In genomic region chr5:101904736-101905135, GRCh38 we compare ENCODE assay signal across 19 cellular contexts.
DNase-seq lines count a peak whose midpoint lies in the region; ATAC-seq, FAIRE-seq and TF ChIP-seq lines count a peak whose summit lies in the region.
"Had no signal": no experiment of that assay in that cellular context is flagged by ENCODE, and none has a peak within 500 bp of the region (broad histone marks: within the 10 kb centered on the region; RNA-seq: fewer than 3 reads in every experiment).

No MANE protein-coding gene starts in this region.

- no peak for FAIRE-seq in H1 (lab: Jason Lieb, UNC)
- no peak for FAIRE-seq in HepG2 (lab: Jason Lieb, UNC)
- FAIRE-seq: G401.6, GM12878, H54 had no signal

- no peak overlapping the region for H3K23ac ChIP-seq in H1 (ENCODE audit: insufficient read length)

- intact Hi-C loops in HepG2 (cut with micrococcal nuclease; ENCODE audit: unreplicated experiment), result no loop called here
- intact Hi-C loops in thyroid gland (cut with DNase I), result no loop called here

- no peak for TF ChIP-seq CTCF in H1 (IDR thresholded peaks at IDR 0.05; ENCODE audit: control extremely low read depth in 1 of 3, insufficient read depth in 1 of 3, low read depth in 1 of 3, low read length in 3 of 3)
- no peak for TF ChIP-seq CTCF in HepG2 (CRISPR knock-in tag; IDR thresholded peaks at IDR 0.05)
- TF ChIP-seq CTCF in retinal pigment epithelial cell (conservative IDR thresholded peaks at IDR 0.05; ENCODE audit: low read depth, low read length), result no peak
- TF ChIP-seq CTCF in foreskin keratinocyte (conservative IDR thresholded peaks at IDR 0.05), result no peak
- no peak for TF ChIP-seq CTCF in thyroid gland (IDR thresholded peaks at IDR 0.05)

- H3K4me2 ChIP-seq in H1 (ENCODE audit: insufficient read depth in 1 of 2, low read depth in 2 of 2, low read length in 2 of 2) (no peak overlapping the region), HepG2 (ENCODE audit: low read depth, low read length) (no peak overlapping the region)

- no peak overlapping the region for H4K5ac ChIP-seq in H1 (ENCODE audit: insufficient read length, low read depth, low read length)

- ATAC-seq in HepG2, result no peak
- ATAC-seq in GM18858 (IDR thresholded peaks at IDR 0.05; ENCODE audit: unreplicated experiment), result no peak
- no peak for ATAC-seq in foreskin keratinocyte
- ATAC-seq: GM12878 had no signal

- H3K9ac ChIP-seq in H1 (replicated peaks in 1 of 4; ENCODE audit: extremely low read depth in 1 of 4, low read depth in 3 of 4, low read length in 3 of 4) (no peak overlapping the region), HepG2 (ENCODE audit: insufficient read depth, low read depth, low read length) (no peak overlapping the region)

- no peak overlapping the region for H4K8ac ChIP-seq in H1 (ENCODE audit: extremely low read depth, insufficient read depth, low read length)

- H3K4me1 ChIP-seq in H1 (replicated peaks in 1 of 4; ENCODE audit: control insufficient read depth in 3 of 4, insufficient read depth in 4 of 4, low read length in 3 of 4) (no peaks in the 10 kb centered on the region), HepG2 (ENCODE audit: insufficient read depth, low read length) (no peaks in the 10 kb centered on the region), foreskin keratinocyte (no peaks in the 10 kb centered on the region), thyroid gland (no peaks in the 10 kb centered on the region)

- no peak overlapping the region for H3K18ac ChIP-seq in H1 (ENCODE audit: extremely low read depth, low read length)

- no peaks in the 10 kb centered on the region for H3K23me2 ChIP-seq in H1 (ENCODE audit: low read depth, low read length)

- H4K20me1 ChIP-seq in H1 (replicated peaks in 1 of 2; ENCODE audit: control insufficient read depth in 1 of 2, insufficient read depth in 2 of 2, low read length in 2 of 2) (no peaks in the 10 kb centered on the region), HepG2 (ENCODE audit: insufficient read depth, low read length) (no peaks in the 10 kb centered on the region)

- no peak overlapping the region for H3K14ac ChIP-seq in H1 (ENCODE audit: insufficient read length)

- no peak overlapping the region for H2AK5ac ChIP-seq in H1 (ENCODE audit: low read depth, low read length)

- H3K56ac ChIP-seq in H1 (replicated peaks; ENCODE audit: insufficient read length, low read depth, low read length), result no peak overlapping the region

- no peak for TF ChIP-seq RAD21 in H1 (IDR thresholded peaks at IDR 0.05 in 1 of 2, conservative IDR thresholded peaks at IDR 0.05 in 1 of 2; ENCODE audit: low read depth in 2 of 2, low read length in 2 of 2)
- no peak for TF ChIP-seq RAD21 in HepG2 (CRISPR knock-in tag; IDR thresholded peaks at IDR 0.05)

- H3K79me1 ChIP-seq in H1 (ENCODE audit: low read depth, low read length), result no peaks in the 10 kb centered on the region

- no peak overlapping the region for H2BK20ac ChIP-seq in H1 (ENCODE audit: low read length)

- H2BK120ac ChIP-seq in H1 (replicated peaks; ENCODE audit: low read depth, low read length), result no peak overlapping the region

- no peaks in the 10 kb centered on the region for H3K9me3 ChIP-seq in H1 (ENCODE audit: insufficient read depth in 2 of 2, low read depth in 1 of 2, low read length in 1 of 2)
- H3K9me3 ChIP-seq in HepG2 (ENCODE audit: low read length), result no peaks in the 10 kb centered on the region
- H3K9me3 ChIP-seq in thyroid gland, result no peaks in the 10 kb centered on the region

- H3K36me3 ChIP-seq in H1 (ENCODE audit: control insufficient read depth in 2 of 4, insufficient read depth in 4 of 4, low read length in 3 of 4), result no peaks in the 10 kb centered on the region
- no peaks in the 10 kb centered on the region for H3K36me3 ChIP-seq in HepG2 (replicated peaks in 1 of 2; ENCODE audit: control insufficient read depth in 1 of 2, insufficient read depth in 2 of 2, low read length in 2 of 2)
- no peaks in the 10 kb centered on the region for H3K36me3 ChIP-seq in thyroid gland

- POLR2A ChIA-PET in H1 (lab: Charles Lee; ENCODE audit: partially characterized antibody) (no interaction called here), HepG2 (lab: Yijun Ruan, JAX) (no interaction called here)

- H2BK12ac ChIP-seq in H1 (ENCODE audit: low read depth, low read length), result no peak overlapping the region

- DNase-seq in OCI-M1 (lab: John Stamatoyannopoulos, UW), result peak; percentile 7
- no peak for DNase-seq in H1 (ENCODE audit: low read depth in 1 of 2, low spot score in 2 of 2)
- no peak for DNase-seq in HepG2 (ENCODE audit: low spot score)
- peak; percentile 3 for DNase-seq in retinal pigment epithelial cell (ENCODE audit: low read depth)
- no peak for DNase-seq in foreskin keratinocyte
- no peak for DNase-seq in stimulated activated CD4-positive, alpha-beta T cell treated with anti-CD3 and anti-CD28 coated beads, Interleukin-4, amount 100 ng/mL, for 4 hours
- DNase-seq in thyroid gland, result no peak
- DNase-seq: ACHN, DMS 273 treated with DMSO at 0.1 percent for 48 hours, KBM-7, MV-4-11, NCI-H1930, NCI-H345, NCI-H526, T-helper 1 cell had no signal

- H2AFZ ChIP-seq in H1 (ENCODE audit: low read length) (peak overlapping the region; percentile 40; the same call in 1 of the 2 replicates), HepG2 (ENCODE audit: low read length) (no peak overlapping the region)

- H3K79me2 ChIP-seq in H1 (ENCODE audit: control insufficient read depth in 1 of 2, insufficient read depth in 2 of 2, low read length in 2 of 2), result no peaks in the 10 kb centered on the region
- H3K79me2 ChIP-seq in HepG2 (ENCODE audit: insufficient read depth, low read length), result no peaks in the 10 kb centered on the region

- CTCF ChIA-PET in H1 (lab: Charles Lee; ENCODE audit: partially characterized antibody), result no interaction called here
- CTCF ChIA-PET in HepG2 (lab: Yijun Ruan, JAX; ENCODE audit: low intra/inter-chr PET ratio, low total read pairs), result no interaction called here

- BruUV-seq in HepG2 (replicated peaks; lab: Mats Ljungman, UMichigan), result no TSS peak

- no peak overlapping the region for H2BK15ac ChIP-seq in H1 (ENCODE audit: low read length)

- H3K4ac ChIP-seq in H1 (replicated peaks; ENCODE audit: insufficient read length, low read depth, low read length), result no peak overlapping the region

- no peak for TF ChIP-seq POLR2A in H1 (IDR thresholded peaks at IDR 0.05; ENCODE audit: control extremely low read depth in 1 of 2, low read depth in 2 of 2, low read length in 2 of 2)
- no peak for TF ChIP-seq POLR2A in HepG2 (IDR thresholded peaks at IDR 0.05; ENCODE audit: insufficient read depth in 1 of 2, low read depth in 2 of 2, low read length in 2 of 2)
- no peak for TF ChIP-seq POLR2A in thyroid gland (IDR thresholded peaks at IDR 0.05)

- H3K27me3 ChIP-seq in H1 (replicated peaks in 1 of 4; ENCODE audit: control insufficient read depth in 3 of 4, extremely low read depth in 1 of 4, insufficient read depth in 3 of 4, low read length in 3 of 4), result no peaks in the 10 kb centered on the region
- no peaks in the 10 kb centered on the region for H3K27me3 ChIP-seq in HepG2 (ENCODE audit: control insufficient read depth in 1 of 2, insufficient read depth in 2 of 2, low read length in 2 of 2)
- H3K27me3 ChIP-seq in foreskin keratinocyte, result no peaks in the 10 kb centered on the region
- no peaks in the 10 kb centered on the region for H3K27me3 ChIP-seq in thyroid gland

- H3K4me3 ChIP-seq in H1 (ENCODE audit: extremely low read depth in 1 of 4, insufficient read depth in 2 of 4, low read depth in 3 of 4, low read length in 4 of 4) (no peak overlapping the region), HepG2 (replicated peaks in 1 of 3; ENCODE audit: insufficient read depth in 1 of 3, low read depth in 2 of 3, low read length in 3 of 3) (no peak overlapping the region), retinal pigment epithelial cell (ENCODE audit: low read length) (no peak overlapping the region), thyroid gland (replicated peaks in 1 of 3) (no peak overlapping the region)
- H3K4me3 ChIP-seq: GM12878 had no signal

- TF ChIP-seq EP300 in H1 (IDR thresholded peaks at IDR 0.05; ENCODE audit: borderline replicate concordance in 1 of 2, low read depth in 2 of 2, low read length in 2 of 2) (no peak), HepG2 (IDR thresholded peaks at IDR 0.05; ENCODE audit: low read depth in 2 of 2, low read length in 2 of 2) (no peak), HepG2 (CRISPR knock-in tag; IDR thresholded peaks at IDR 0.05; ENCODE audit: borderline replicate concordance) (no peak)

- in situ Hi-C loops in HepG2 (cut with HindIII; ENCODE audit: extremely low pct_ligation_motif_present, low pct_unique_long_range_greater_than_20kb), result no loop called here

- no peak overlapping the region for H2BK5ac ChIP-seq in H1 (ENCODE audit: low read depth, low read length)

- H3K27ac ChIP-seq in H1 (ENCODE audit: low read depth, low read length), result no peak overlapping the region
- no peak overlapping the region for H3K27ac ChIP-seq in HepG2 (ENCODE audit: extremely low read length, insufficient read depth, low read length)
- H3K27ac ChIP-seq in foreskin keratinocyte, result no peak overlapping the region
- no peak overlapping the region for H3K27ac ChIP-seq in thyroid gland

- no peak overlapping the region for H4K91ac ChIP-seq in H1 (replicated peaks; ENCODE audit: insufficient read length, low read length)

- 76% methylated on average over 1 of the region's 1 CpG; no CpG with 5 or more reads in 1 of the 2 experiments for WGBS in H1 (ENCODE audit: extremely low coverage in 1 of 2, insufficient coverage in 1 of 2, insufficient read length in 1 of 2, insufficient replicate concordance in 2 of 2, low coverage in 1 of 2, low lambda C conversion rate in 2 of 2, missing lambda C conversion rate in 1 of 2), 2 experiments
- 0% methylated on average over 1 of the region's 1 CpG for WGBS in HepG2 (ENCODE audit: low lambda C conversion rate)
- WGBS in thyroid gland, 2 donors, result 41 to 48% methylated on average over 1 of the region's 1 CpG

TF ChIP-seq in H1, 55 proteins besides CTCF, POLR2A, EP300 and RAD21 (continues in another document):
- no peak for TF ChIP-seq RNF2 (IDR thresholded peaks at IDR 0.05; ENCODE audit: borderline replicate concordance, low read depth, low read length, missing control alignments, poor library complexity, severe bottlenecking)
- no peak for TF ChIP-seq SIN3A (conservative IDR thresholded peaks at IDR 0.05 in 1 of 2, IDR thresholded peaks at IDR 0.05 in 1 of 2; ENCODE audit: low read depth in 1 of 2, low read length in 2 of 2)
- no peak for TF ChIP-seq MAX (IDR thresholded peaks at IDR 0.05)

TF ChIP-seq in HepG2, 621 proteins besides CTCF, POLR2A, EP300 and RAD21:
- TF ChIP-seq HNF4G (IDR thresholded peaks at IDR 0.05; ENCODE audit: borderline replicate concordance, low read depth, low read length), result no peak
- no peak for TF ChIP-seq HNF4G (CRISPR knock-in tag; IDR thresholded peaks at IDR 0.05; ENCODE audit: borderline replicate concordance, low read depth)
- TF ChIP-seq CEBPB (IDR thresholded peaks at IDR 0.05; ENCODE audit: borderline replicate concordance, low read depth, low read length), result peak; percentile 50; the same call in 1 of the 2 replicates

Comparison
In these comparisons a context has a peak if more than half of its experiments do, and no peak if none do; other contexts are left out.
1. DNase-seq: peak in OCI-M1 (single experiment) and retinal pigment epithelial cell (single experiment); none in H1 (0 of 2), HepG2 (single experiment), foreskin keratinocyte (0 of 2), stimulated activated CD4-positive, alpha-beta T cell treated with anti-CD3 and anti-CD28 coated beads, Interleukin-4, amount 100 ng/mL, for 4 hours (0 of 2) and thyroid gland (0 of 2).